ENCODE assay signal across 1 cellular context in the genomic region with DNA sequence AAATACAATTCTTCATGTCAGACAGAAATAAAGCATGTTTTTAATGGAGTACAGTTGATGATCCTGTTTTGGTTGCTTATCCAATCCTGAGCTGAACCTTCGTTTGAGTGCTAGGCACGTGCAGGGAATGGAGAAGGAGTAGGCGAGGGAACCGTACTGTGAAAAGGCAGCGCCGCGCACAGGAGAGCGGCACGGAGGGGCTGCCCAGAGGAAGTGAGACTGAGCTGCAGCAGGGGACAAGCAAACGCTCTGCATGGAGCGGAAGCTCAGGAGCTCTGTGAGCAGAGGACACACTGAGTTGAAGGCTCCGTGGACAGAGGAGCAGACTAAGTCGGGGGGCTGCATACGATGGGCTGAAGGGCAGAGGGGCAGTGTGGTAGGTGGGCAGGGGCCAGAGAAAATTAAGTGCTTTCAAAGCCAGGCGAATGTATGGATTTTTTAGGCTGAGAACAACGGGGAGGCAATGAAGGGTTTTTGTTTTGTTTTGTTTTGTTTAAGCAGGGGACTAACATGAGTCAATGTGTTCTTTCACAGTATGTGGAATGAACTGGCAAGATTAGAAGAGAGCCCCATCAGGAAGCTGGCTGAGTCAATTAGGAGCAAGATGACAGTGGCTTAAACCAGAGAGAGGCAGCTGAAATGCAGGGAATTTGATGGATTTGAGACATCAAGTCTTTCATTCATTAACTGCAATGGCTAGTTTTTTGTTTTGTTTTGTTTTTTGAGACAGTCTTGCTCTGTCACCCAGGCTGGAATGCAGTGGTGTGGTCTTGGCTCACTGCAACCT.
TF ChIP-seq lines count a peak whose summit lies in the region.

No MANE protein-coding gene starts in this region.

TF ChIP-seq in H1, 55 proteins besides CTCF, POLR2A, EP300 and RAD21 (continued from another document):
- no peak for TF ChIP-seq GABPA (IDR thresholded peaks at IDR 0.05; ENCODE audit: borderline replicate concordance, insufficient read depth, low read length)
- TF ChIP-seq, protein P1, sequence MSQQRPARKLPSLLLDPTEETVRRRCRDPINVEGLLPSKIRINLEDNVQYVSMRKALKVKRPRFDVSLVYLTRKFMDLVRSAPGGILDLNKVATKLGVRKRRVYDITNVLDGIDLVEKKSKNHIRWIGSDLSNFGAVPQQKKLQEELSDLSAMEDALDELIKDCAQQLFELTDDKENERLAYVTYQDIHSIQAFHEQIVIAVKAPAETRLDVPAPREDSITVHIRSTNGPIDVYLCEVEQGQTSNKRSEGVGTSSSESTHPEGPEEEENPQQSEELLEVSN (IDR thresholded peaks at IDR 0.05), result peak; percentile 77
